In the genomic region with DNA sequence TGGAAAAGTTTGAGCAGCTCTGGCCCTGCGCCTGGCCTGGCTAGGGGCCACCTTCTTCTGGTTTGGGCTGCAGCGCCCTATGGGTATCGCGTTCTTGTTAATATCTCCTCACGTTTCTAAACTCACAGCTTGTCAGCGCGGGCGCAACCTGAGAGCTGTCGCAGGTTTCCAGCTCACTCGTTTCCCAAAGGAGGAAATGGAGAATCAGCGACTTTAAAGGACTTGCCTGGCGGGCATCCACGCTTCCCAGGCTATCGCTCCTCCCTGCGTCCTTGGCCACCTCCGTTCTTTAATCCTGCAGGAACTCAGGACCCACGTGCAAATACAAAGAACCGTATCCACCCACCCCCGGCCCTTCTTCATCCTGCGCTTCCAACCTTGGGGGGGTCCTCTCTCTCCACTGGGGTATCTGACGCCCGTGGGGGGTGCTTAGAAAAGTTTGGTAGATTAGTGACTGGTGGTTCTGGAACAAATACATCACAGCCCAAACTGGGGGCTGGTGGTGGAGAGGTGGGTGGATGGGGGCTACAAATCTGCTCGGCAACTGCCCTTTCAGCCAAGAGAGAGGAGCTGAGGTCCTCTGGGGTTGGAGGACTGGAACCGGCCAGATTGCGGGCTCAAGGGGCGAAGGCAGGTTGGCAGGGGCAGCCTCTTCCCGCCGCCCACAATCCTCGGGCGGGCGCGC, we compare ENCODE assay signal across 8 cellular contexts. TPM values are rescaled to one million over a fixed set of nuclear protein-coding genes. Genes with fewer than 3 reads are reported as not detected.
DNase-seq lines count a peak whose midpoint lies in the region; ATAC-seq and TF ChIP-seq lines count a peak whose summit lies in the region.

No MANE protein-coding gene starts in this region.

- H3K4me3 ChIP-seq in ascending aorta (peak overlapping the region; percentile 57 to 76), psoas muscle (peak overlapping the region; percentile 68)

- H3K27ac ChIP-seq in ascending aorta (peak overlapping the region; percentile 20 to 52), psoas muscle (no peak overlapping the region)

- intact Hi-C loops in ascending aorta (cut with DNase I) (no loop called here), psoas muscle (cut with DNase I) (loop anchor here in 1 of 2 donors (10.0 kb wide), 1 partner anchor 62 kb away; a partner anchor contains a TSS)

- TF ChIP-seq CTCF in ascending aorta (IDR thresholded peaks at IDR 0.05) (no peak), psoas muscle (IDR thresholded peaks at IDR 0.05) (no peak)

- DNase-seq in stimulated activated CD4-positive, alpha-beta T cell treated with anti-CD3 and anti-CD28 coated beads, Interleukin-12 subunit alpha, Interleukin-12 subunit beta, amount 100 ng/mL, for 24 hours (ENCODE audit: low read depth in 2 of 2), result peak; percentile 3 to 9
- no peak for DNase-seq in stimulated activated CD4-positive, alpha-beta T cell treated with anti-CD3 and anti-CD28 coated beads, Interleukin-12 subunit alpha, Interleukin-12 subunit beta, amount 100 ng/mL, for 4 hours
- peak; percentile 38 for DNase-seq in NCI-H748 treated with DMSO at 0.1 percent for 48 hours (lab: John Stamatoyannopoulos, UW)
- no peak for DNase-seq in ascending aorta (ENCODE audit: low spot score in 2 of 2)
- DNase-seq in hippocampal formation (lab: John Stamatoyannopoulos, UW), result peak; percentile 35 to 45
- peak; percentile 20 to 55 for DNase-seq in psoas muscle
- no peak for DNase-seq in NK-92 treated with Interleukin-12 subunit alpha and Interleukin-12 subunit beta, amount 100 ng/mL, for 24 hours (lab: John Stamatoyannopoulos, UW)

- no peaks in the 10 kb centered on the region for H3K36me3 ChIP-seq in ascending aorta
- H3K36me3 ChIP-seq in psoas muscle (ENCODE audit: insufficient read depth in 1 of 2, low read depth in 1 of 2), result no peaks in the 10 kb centered on the region

- peaks cover 4 to 9% of the 10 kb centered on the region in 2 donors for H3K4me1 ChIP-seq in ascending aorta
- peaks cover 19% of the 10 kb centered on the region for H3K4me1 ChIP-seq in psoas muscle

- ATAC-seq in psoas muscle, result peak in 2 of 4 donors; percentile 24 to 28
- ATAC-seq in GM18858 (IDR thresholded peaks at IDR 0.05; ENCODE audit: unreplicated experiment), result no peak

- WGBS in psoas muscle, 3 donors, result 1 to 5% (median 3%) methylated on average over 28 to 32 of the region's 32 CpGs

- H3K9me3 ChIP-seq in ascending aorta, result no peaks in the 10 kb centered on the region
- no peaks in the 10 kb centered on the region for H3K9me3 ChIP-seq in psoas muscle

- H3K27me3 ChIP-seq in ascending aorta (no peaks in the 10 kb centered on the region), psoas muscle (ENCODE audit: insufficient read depth in 3 of 3, low read length in 2 of 3) (peaks cover 0 to 56% (median 5%) of the 10 kb centered on the region in 3 donors)

RNA-seq across cellular contexts. Expression of a gene that starts 0.6 kb away (rescaled TPM):
- total RNA-seq in ascending aorta (1.9 TPM), psoas muscle (1 to 10 TPM in 1 of 4 donors, under 1 TPM in 3; 0.15 to 1.1 (median 0.52) TPM)
- polyA plus RNA-seq in psoas muscle, result 1 to 10 TPM in 2 of 3 donors, under 1 TPM in 1; 0.31 to 2.0 (median 1.6) TPM

Comparison
In these comparisons a context has a peak if more than half of its experiments do, and no peak if none do; other contexts are left out.
1. DNase-seq: peak in stimulated activated CD4-positive, alpha-beta T cell treated with anti-CD3 and anti-CD28 coated beads, Interleukin-12 subunit alpha, Interleukin-12 subunit beta, amount 100 ng/mL, for 24 hours (2 of 2), NCI-H748 treated with DMSO at 0.1 percent for 48 hours (single experiment), hippocampal formation (2 of 2) and psoas muscle (2 of 2); none in stimulated activated CD4-positive, alpha-beta T cell treated with anti-CD3 and anti-CD28 coated beads, Interleukin-12 subunit alpha, Interleukin-12 subunit beta, amount 100 ng/mL, for 4 hours (single experiment), ascending aorta (0 of 2) and NK-92 treated with Interleukin-12 subunit alpha and Interleukin-12 subunit beta, amount 100 ng/mL, for 24 hours (single experiment).